ENCODE assay signal across 13 cellular contexts in the genomic region with DNA sequence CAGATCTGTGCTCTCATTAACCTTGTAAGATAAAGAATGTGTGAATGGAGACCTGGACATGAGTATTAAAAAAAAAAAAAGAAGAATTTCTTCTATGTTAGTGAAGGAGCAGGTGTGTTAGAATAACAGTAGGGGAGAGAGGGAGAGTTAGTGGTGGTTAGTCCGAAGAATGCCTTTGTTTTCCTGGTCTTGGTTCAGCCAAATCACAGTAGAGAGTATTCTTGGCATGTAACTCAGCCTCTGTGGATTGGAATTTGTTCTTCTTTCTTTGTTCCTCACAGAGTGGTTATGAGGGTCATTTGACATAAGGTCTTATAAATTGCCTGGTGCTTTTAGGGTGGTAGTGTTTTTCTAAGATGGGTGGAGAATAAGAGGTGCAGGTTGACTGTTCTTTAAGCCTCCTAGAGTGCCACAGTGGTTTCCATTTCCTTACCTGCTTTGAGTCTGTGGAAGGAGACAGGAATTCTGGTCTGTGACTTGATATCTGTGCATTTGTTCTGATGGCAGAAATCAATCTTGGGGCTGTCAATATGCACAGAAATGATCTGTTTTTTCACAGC. TPM values are rescaled to one million over a fixed set of nuclear protein-coding genes. Genes with fewer than 3 reads are reported as not detected.
DNase-seq lines count a peak whose midpoint lies in the region; ATAC-seq and TF ChIP-seq lines count a peak whose summit lies in the region.
"Had no signal": no experiment of that assay in that cellular context is flagged by ENCODE, and none has a peak within 500 bp of the region (broad histone marks: within the 10 kb centered on the region; RNA-seq: fewer than 3 reads in every experiment).

No MANE protein-coding gene starts in this region.

- TF ChIP-seq EP300 in suprapubic skin (IDR thresholded peaks at IDR 0.05) = no peak

- intact Hi-C loops in left lung (cut with DNase I) = no loop called here

- H3K9me3 ChIP-seq in suprapubic skin (no peaks in the 10 kb centered on the region), BE2C (no peaks in the 10 kb centered on the region), left lung (no peaks in the 10 kb centered on the region)
- H3K9me3 ChIP-seq: mucosa of descending colon had no signal

- no peak for TF ChIP-seq CTCF in cardiac fibroblast (IDR thresholded peaks at IDR 0.05; ENCODE audit: low read depth, low read length)
- TF ChIP-seq CTCF in suprapubic skin (IDR thresholded peaks at IDR 0.05) = no peak
- no peak for TF ChIP-seq CTCF in BE2C (IDR thresholded peaks at IDR 0.05; ENCODE audit: low read depth, low read length)
- no peak for TF ChIP-seq CTCF in left lung (IDR thresholded peaks at IDR 0.05)

- DNase-seq in LHCN-M2 (ENCODE audit: low read depth) (peak; percentile 16), cardiac fibroblast (ENCODE audit: low read depth in 2 of 2) (peak; percentile 20 to 26), kidney tubule cell (ENCODE audit: low spot score) (peak; percentile 13), suprapubic skin (ENCODE audit: low spot score in 2 of 2) (no peak), A172 (ENCODE audit: low spot score) (no peak), BE2C (no peak), left lung (no peak)
- DNase-seq: mucosa of descending colon, NCI-H146, NCI-H510A treated with DMSO at 0.1 percent for 48 hours, PC-9 had no signal

- no peak for TF ChIP-seq POLR2A in suprapubic skin (IDR thresholded peaks at IDR 0.05)

- ATAC-seq in GM21619 (IDR thresholded peaks at IDR 0.05; ENCODE audit: unreplicated experiment) (no peak), left lung (no peak)
- ATAC-seq: mucosa of descending colon had no signal

- H3K27me3 ChIP-seq in suprapubic skin (no peaks in the 10 kb centered on the region), BE2C (no peaks in the 10 kb centered on the region), left lung (no peaks in the 10 kb centered on the region)

- peaks cover 39% of the 10 kb centered on the region for H3K4me1 ChIP-seq in suprapubic skin
- peaks cover 13% of the 10 kb centered on the region for H3K4me1 ChIP-seq in BE2C
- H3K4me1 ChIP-seq in left lung = peaks cover 0 to 33% of the 10 kb centered on the region in 2 donors

- H3K4me3 ChIP-seq in cardiac fibroblast (replicated peaks in 1 of 2; ENCODE audit: low read depth in 2 of 2, low read length in 2 of 2) (no peak overlapping the region), suprapubic skin (peak overlapping the region; percentile 2), BE2C (ENCODE audit: low read depth, low read length) (no peak overlapping the region), left lung (no peak overlapping the region)
- H3K4me3 ChIP-seq: mucosa of descending colon, PC-9 had no signal

- 72% methylated on average over 1 of the region's 1 CpG for WGBS in suprapubic skin

- no peaks in the 10 kb centered on the region for H3K36me3 ChIP-seq in suprapubic skin
- peaks cover 13% of the 10 kb centered on the region for H3K36me3 ChIP-seq in BE2C
- no peaks in the 10 kb centered on the region for H3K36me3 ChIP-seq in left lung

- H3K27ac ChIP-seq in suprapubic skin (no peak overlapping the region), left lung (peak overlapping the region in 1 of 2 donors; percentile 10)
- H3K27ac ChIP-seq: KMS-11, PC-9 had no signal

RNA-seq across cellular contexts. Expression of a gene that starts 17.6 kb away (rescaled TPM):
- total RNA-seq in LHCN-M2 (2014; rRNA removed) (80.5 and 81.9 TPM in 2 replicates), suprapubic skin (10 to 100 TPM; 27.9 to 56.6 (median 44.1) TPM), left lung (10 to 100 TPM; 47.1 to 67.4 TPM)
- 70.3 TPM for polyA plus RNA-seq in LHCN-M2 (2012)
- 134 and 139 TPM in 2 replicates for total RNA-seq in A172 (2014; rRNA removed; shearing (Covaris generic))
- 109 TPM for polyA plus RNA-seq in BE2C (2012; ENCODE audit: insufficient read depth, insufficient read length, low read depth)

Comparison
In these comparisons a context has a peak if more than half of its experiments do, and no peak if none do; other contexts are left out.
1. DNase-seq: peak in LHCN-M2 (single experiment), cardiac fibroblast (2 of 2) and kidney tubule cell (single experiment); none in suprapubic skin (0 of 2), A172 (single experiment), BE2C (single experiment) and left lung (0 of 2).